8 cellular contexts compared by ENCODE assay signal in genomic region chr12:132051718-132052117, GRCh38.
A peak's percentile ranks its signal among the peaks of the same experiment; 100 is the strongest.
DNase-seq lines count a peak whose midpoint lies in the region; TF ChIP-seq lines count a peak whose summit lies in the region.
"Not testable (repeated sequence)": the region's sequence is repeated elsewhere in the genome, so short reads cannot be mapped to it uniquely, and the experiment has no call there.

No MANE protein-coding gene starts in this region.

- H4K20me1 ChIP-seq in PC-9 (ENCODE audit: insufficient read depth), result peaks cover 15% of the 10 kb centered on the region; the same call in 1 of the 2 replicates
- peaks cover 32% of the 10 kb centered on the region for H4K20me1 ChIP-seq in smooth muscle cell (ENCODE audit: low read depth)

- H3K4me2 ChIP-seq in PC-9, smooth muscle cell: not testable (repeated sequence)

- not testable (repeated sequence) for H3K4me1 ChIP-seq in PC-9 (replicated peaks; ENCODE audit: insufficient read depth); adrenal gland (replicated peaks in 1 of 2); smooth muscle cell (ENCODE audit: low read depth)

- not testable (repeated sequence) for H3K27me3 ChIP-seq in MG63; PC-9 (ENCODE audit: insufficient read depth, low read depth); adrenal gland; kidney epithelial cell (ENCODE audit: control insufficient read depth, insufficient read depth, low read length); smooth muscle cell (ENCODE audit: low read depth)

- DNase-seq in CD14-positive monocyte (ENCODE audit: low spot score); GM13977 (ENCODE audit: low spot score); epithelial cell of proximal tubule (ENCODE audit: low read depth); smooth muscle cell (lab: John Stamatoyannopoulos, UW; ENCODE audit: unreplicated experiment): not testable (repeated sequence)
- peak; percentile 55 for DNase-seq in MG63
- peak in 1 of 2 experiments; percentile 22 for DNase-seq in PC-9
- DNase-seq in adrenal gland, result peak; percentile 40 to 77 (median 64)
- DNase-seq in kidney epithelial cell (ENCODE audit: low read depth), result peak; percentile 7

- not testable (repeated sequence) for H3K4me3 Mint-ChIP-seq in CD14-positive monocyte

- in situ Hi-C loops in GM13977 (cut with MboI; ENCODE audit: low pct_unique_long_range_greater_than_20kb, low sequenced_read_pairs, unreplicated experiment), result not testable (repeated sequence)

- intact Hi-C loops in CD14-positive monocyte (cut with micrococcal nuclease); PC-9 (cut with micrococcal nuclease; ENCODE audit: unreplicated experiment); adrenal gland (cut with DNase I): not testable (repeated sequence)

- H3K9me2 ChIP-seq in PC-9 (ENCODE audit: insufficient read depth), result not testable (repeated sequence)

- H3K27ac Mint-ChIP-seq in CD14-positive monocyte, result not testable (repeated sequence)

- TF ChIP-seq CTCF in CD14-positive monocyte (IDR thresholded peaks at IDR 0.05) (peak; percentile 15), GM13977 (IDR thresholded peaks at IDR 0.05; ENCODE audit: extremely low read depth, insufficient read depth, missing control alignments) (peak; percentile 20), PC-9 (conservative IDR thresholded peaks at IDR 0.05) (peak; percentile 58), adrenal gland (IDR thresholded peaks at IDR 0.05) (peak in 5 of 6 experiments; percentile 31 to 50 (median 48)), epithelial cell of proximal tubule (conservative IDR thresholded peaks at IDR 0.05; ENCODE audit: low read depth, low read length) (peak; percentile 40), kidney epithelial cell (IDR thresholded peaks at IDR 0.05; ENCODE audit: insufficient read depth, low read length, poor library complexity, severe bottlenecking) (peak; percentile 22), smooth muscle cell (IDR thresholded peaks at IDR 0.05; ENCODE audit: borderline replicate concordance, insufficient read depth, poor library complexity, severe bottlenecking) (peak; percentile 40)

- TF ChIP-seq POLR2A in adrenal gland (IDR thresholded peaks at IDR 0.05), result not testable (repeated sequence)

- not testable (repeated sequence) for H3K9me3 ChIP-seq in MG63; PC-9 (ENCODE audit: insufficient read depth, low read depth); adrenal gland (replicated peaks in 1 of 3); smooth muscle cell (replicated peaks; ENCODE audit: low read depth)

- H3K9ac ChIP-seq in smooth muscle cell (ENCODE audit: low read depth), result not testable (repeated sequence)

- H3K36me3 Mint-ChIP-seq in CD14-positive monocyte, result peaks cover 83 to 90% of the 10 kb centered on the region in 2 donors

- H2AFZ ChIP-seq in PC-9; smooth muscle cell (ENCODE audit: low read depth): not testable (repeated sequence)

- H3K9me3 Mint-ChIP-seq in CD14-positive monocyte, result not testable (repeated sequence)

- not testable (repeated sequence) for H3K4me1 Mint-ChIP-seq in CD14-positive monocyte

- not testable (repeated sequence) for H3K79me2 ChIP-seq in PC-9 (ENCODE audit: low read depth); smooth muscle cell (ENCODE audit: low read depth)

- POLR2A ChIA-PET in PC-9 (lab: Charles Lee; ENCODE audit: unreplicated experiment), result not testable (repeated sequence)

- not testable (repeated sequence) for H3K27me3 Mint-ChIP-seq in CD14-positive monocyte (ENCODE audit: low read depth in 3 of 3)

- not testable (repeated sequence) for H3K4me3 ChIP-seq in MG63; PC-9; adrenal gland; epithelial cell of proximal tubule (ENCODE audit: low read depth, low read length); kidney epithelial cell (ENCODE audit: low read depth, low read length); smooth muscle cell

- CTCF ChIA-PET in PC-9 (lab: Charles Lee), result not testable (repeated sequence)

- H3K27ac ChIP-seq in PC-9; adrenal gland; smooth muscle cell (ENCODE audit: low read depth): not testable (repeated sequence)

- H3K36me3 ChIP-seq in MG63 (peaks cover 84% of the 10 kb centered on the region), PC-9 (ENCODE audit: low read depth) (peaks cover 13% of the 10 kb centered on the region; the same call in 1 of the 2 replicates), adrenal gland (replicated peaks in 1 of 2) (peaks cover 0 to 73% of the 10 kb centered on the region in 2 donors)
- H3K36me3 ChIP-seq in kidney epithelial cell (ENCODE audit: control insufficient read depth, insufficient read depth, low read length); smooth muscle cell (ENCODE audit: low read depth): not testable (repeated sequence)

- BruUV-seq in PC-9 (replicated peaks; lab: Mats Ljungman, UMichigan), result not testable (repeated sequence)

- WGBS in adrenal gland, 4 donors, result 74 to 81% (median 75%) methylated on average over 11 to 13 of the region's 13 CpGs
- 89% methylated on average over 13 of the region's 13 CpGs for WGBS in smooth muscle cell (ENCODE audit: low lambda C conversion rate)

- H3F3A ChIP-seq in PC-9 (ENCODE audit: insufficient read depth, low read depth), result not testable (repeated sequence)
- H3F3A ChIP-seq in smooth muscle cell (ENCODE audit: low read depth), result peaks cover 10% of the 10 kb centered on the region
